Comparison of ENCODE assay signal across 26 cellular contexts in genomic region chr3:141863497-141863896, GRCh38. TPM values are rescaled to one million over a fixed set of nuclear protein-coding genes. Genes with fewer than 3 reads are reported as not detected.
A peak's percentile ranks its signal among the peaks of the same experiment; 100 is the strongest.
DNase-seq lines count a peak whose midpoint lies in the region; ATAC-seq and TF ChIP-seq lines count a peak whose summit lies in the region.
"Had no signal": no experiment of that assay in that cellular context is flagged by ENCODE, and none has a peak within 500 bp of the region (broad histone marks: within the 10 kb centered on the region; RNA-seq: fewer than 3 reads in every experiment).

No MANE protein-coding gene starts in this region.

- peak; percentile 31 for ATAC-seq in left ventricle myocardium superior
- ATAC-seq in esophagus mucosa, result peak; percentile 12
- ATAC-seq: A549; gastrocnemius medialis; left colon; Panc1; SK-N-SH treated with all-trans-retinoic acid at 6 μM for 48 hours; stimulated activated naive B cell treated with anti-CD40 and anti-IgM and Interleukin-4, amounts not matched to agents 10 μg/mL and 1 μg/mL and 100 μg/mL, for 72 hours had no signal

- H3K4me3 ChIP-seq in tibial nerve, result no peak overlapping the region
- no peak overlapping the region for H3K4me3 ChIP-seq in SK-N-SH (ENCODE audit: low read depth in 2 of 2, low read length in 1 of 2)
- H3K4me3 ChIP-seq in dorsolateral prefrontal cortex, result no peak overlapping the region
- H3K4me3 ChIP-seq: A549, BLaER1, colonic mucosa, gastrocnemius medialis, skin epidermis, thoracic aorta had no signal

- 19 to 33% methylated on average over 1 of the region's 1 CpG for WGBS in tibial nerve, 2 donors
- whole genome bisulfite sequencing in SK-N-SH (ENCODE audit: low lambda C conversion rate), result 56% methylated on average over 1 of the region's 1 CpG

- H4K20me1 ChIP-seq in SK-N-SH (ENCODE audit: insufficient read depth), result no peaks in the 10 kb centered on the region
- H4K20me1 ChIP-seq: BLaER1 had no signal

- no peak for TF ChIP-seq RAD21 in SK-N-SH (IDR thresholded peaks at IDR 0.05; ENCODE audit: low read length)

- TF ChIP-seq POLR2A in tibial nerve (IDR thresholded peaks at IDR 0.05), result no peak

- POLR2A ChIA-PET in SK-N-SH (lab: Yijun Ruan, JAX), result no interaction called here

- H3K27ac ChIP-seq in tibial nerve (peak overlapping the region in 1 of 4 donors; percentile 41), SK-N-SH (ENCODE audit: low read depth in 2 of 2, low read length in 1 of 2) (no peak overlapping the region), dorsolateral prefrontal cortex (no peak overlapping the region)
- H3K27ac ChIP-seq: A549, BLaER1, brain microvascular endothelial cell, colonic mucosa, gastrocnemius medialis, thoracic aorta had no signal

- no peak for TF ChIP-seq CTCF in tibial nerve (IDR thresholded peaks at IDR 0.05)
- no peak for TF ChIP-seq CTCF in SK-N-SH (IDR thresholded peaks at IDR 0.05)
- no peak for TF ChIP-seq CTCF in dorsolateral prefrontal cortex (IDR thresholded peaks at IDR 0.05 in 54 of 56, conservative IDR thresholded peaks at IDR 0.05 in 2 of 56; ENCODE audit: low read depth in 1 of 56, partially characterized antibody in 56 of 56)

- H3K79me2 ChIP-seq in SK-N-SH (ENCODE audit: insufficient read depth), result no peaks in the 10 kb centered on the region

- TF ChIP-seq EP300 in tibial nerve (IDR thresholded peaks at IDR 0.05) (peak; percentile 47 to 71), SK-N-SH (IDR thresholded peaks at IDR 0.05; ENCODE audit: borderline replicate concordance in 1 of 2, low read depth in 1 of 2, low read length in 1 of 2) (no peak)

- H3K9ac ChIP-seq in SK-N-SH, result no peak overlapping the region
- H3K9ac ChIP-seq: BLaER1 had no signal

- no peaks in the 10 kb centered on the region for H3K36me3 ChIP-seq in tibial nerve
- no peaks in the 10 kb centered on the region for H3K36me3 ChIP-seq in SK-N-SH (replicated peaks in 1 of 2; ENCODE audit: control insufficient read depth in 1 of 2, insufficient read depth in 2 of 2, low read length in 1 of 2)
- H3K36me3 ChIP-seq: BLaER1, brain microvascular endothelial cell, colonic mucosa, gastrocnemius medialis, thoracic aorta had no signal

- no peaks in the 10 kb centered on the region for H3F3A ChIP-seq in SK-N-SH (replicated peaks; ENCODE audit: insufficient read depth)

- H2AFZ ChIP-seq in SK-N-SH (ENCODE audit: low read depth), result no peak overlapping the region

- no peaks in the 10 kb centered on the region for H3K9me2 ChIP-seq in SK-N-SH

- intact Hi-C loops in left ventricle myocardium superior (cut with micrococcal nuclease), result no loop called here
- intact Hi-C loops in cardiac septum (cut with DNase I), result no loop called here
- intact Hi-C loops in dorsolateral prefrontal cortex (cut with DNase I), result no loop called here

- peaks cover 0 to 17% (median 6%) of the 10 kb centered on the region in 4 donors for H3K4me1 ChIP-seq in tibial nerve
- peaks cover 0 to 3% of the 10 kb centered on the region in 2 experiments; a peak in 2 of 4 replicates for H3K4me1 ChIP-seq in SK-N-SH (ENCODE audit: control insufficient read depth in 1 of 2, insufficient read depth in 2 of 2, low read depth in 1 of 2, low read length in 1 of 2)
- H3K4me1 ChIP-seq: A549, colonic mucosa had no signal

- H3K27me3 ChIP-seq in tibial nerve (no peaks in the 10 kb centered on the region), SK-N-SH (ENCODE audit: insufficient read depth) (no peaks in the 10 kb centered on the region), dorsolateral prefrontal cortex (peaks cover 0 to 4% (median 0%) of the 10 kb centered on the region in 45 donors)
- H3K27me3 ChIP-seq: BLaER1, brain microvascular endothelial cell, colonic mucosa, gastrocnemius medialis had no signal

- H3K9me3 ChIP-seq in tibial nerve (no peaks in the 10 kb centered on the region), SK-N-SH (no peaks in the 10 kb centered on the region)
- H3K9me3 ChIP-seq: A549, BLaER1, colonic mucosa, gastrocnemius medialis, thoracic aorta had no signal

- no peak for DNase-seq in left ventricle myocardium superior
- no peak for DNase-seq in cardiac septum (ENCODE audit: low spot score)
- DNase-seq in SKM-1 (lab: John Stamatoyannopoulos, UW; ENCODE audit: unreplicated experiment), result peak; percentile 58
- DNase-seq in tibial nerve (ENCODE audit: low spot score in 2 of 2), result no peak
- no peak for DNase-seq in SK-N-SH
- DNase-seq in amniotic stem cell (lab: John Stamatoyannopoulos, UW), result no peak
- DNase-seq in dorsolateral prefrontal cortex, result no peak
- DNase-seq: activated naive CD4-positive, alpha-beta T cell treated with anti-CD3 and anti-CD28 coated beads, Interleukin-2, amount 50 U/mL, for 16 hours; brain microvascular endothelial cell; colonic mucosa; EL; gastrocnemius medialis; H7; left colon; NCI-H1417 treated with DMSO at 0.1 percent for 48 hours; NCI-H69; nephron progenitor cell; stimulated activated CD4-positive, alpha-beta T cell treated with anti-CD3 and anti-CD28 coated beads, Interleukin-2, amount 100 ng/mL, for 24 hours; stimulated activated naive B cell treated with anti-CD40 and anti-IgM and Interleukin-4, amounts not matched to agents 10 μg/mL and 1 μg/mL and 100 μg/mL, for 72 hours had no signal

- H3K4me2 ChIP-seq in SK-N-SH, result no peak overlapping the region
- H3K4me2 ChIP-seq: A549, BLaER1 had no signal

- CTCF ChIA-PET in SK-N-SH (lab: Yijun Ruan, JAX), result no interaction called here

TF ChIP-seq in SK-N-SH, 30 proteins besides CTCF, POLR2A, EP300 and RAD21:
- no peak for TF ChIP-seq NRF1 (IDR thresholded peaks at IDR 0.05; ENCODE audit: low read depth, low read length)
- no peak for TF ChIP-seq SIN3A (IDR thresholded peaks at IDR 0.05; ENCODE audit: borderline replicate concordance, low read depth, low read length)

RNA-seq across cellular contexts. Expression of gene ATP1B3, which starts 12.9 kb away (rescaled TPM):
- 31.1 TPM for total RNA-seq in left ventricle myocardium superior
- total RNA-seq in cardiac septum, result 60.3 TPM
- total RNA-seq in esophagus mucosa, result 159 TPM
- total RNA-seq in tibial nerve, result 10 to 100 TPM; 73.3 to 98.0 (median 92.9) TPM
- polyA plus RNA-seq in SK-N-SH (2012; rRNA removed), result 74.6 and 86.3 TPM in 2 replicates
- polyA plus RNA-seq in SK-N-SH (2012; cell fraction: cytosol; rRNA removed), result 121 and 169 TPM in 2 replicates
- polyA plus RNA-seq in SK-N-SH (2012; cell fraction: nucleus; rRNA removed), result 49.8 and 108 TPM in 2 replicates
- total RNA-seq in dorsolateral prefrontal cortex, result 100 to 1,000 TPM in 66 of 120 experiments, 10 to 100 TPM in 54; 60.5 to 189 (median 103) TPM
